ENCODE assay signal across 8 cellular contexts in the genomic region with DNA sequence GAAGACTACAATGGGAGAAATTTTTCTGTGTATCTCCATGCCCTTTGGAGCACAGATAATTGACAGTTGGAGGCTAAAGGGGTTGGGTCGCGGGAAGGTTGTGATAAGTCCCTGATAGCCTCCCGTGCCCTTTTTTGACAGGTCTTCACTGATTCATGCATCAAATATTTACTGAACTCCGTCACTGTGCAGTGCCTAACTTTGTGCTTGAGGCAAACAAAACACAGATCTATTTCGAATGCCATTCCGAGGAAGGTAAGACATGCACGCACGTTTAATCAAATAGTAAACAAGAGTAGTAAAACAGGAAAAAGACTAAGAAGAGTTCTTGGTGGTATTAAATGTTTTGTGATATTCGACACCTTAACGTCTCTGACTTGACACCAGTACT. TPM values are rescaled to one million over a fixed set of nuclear protein-coding genes. Genes with fewer than 3 reads are reported as not detected.
A peak's percentile ranks its signal among the peaks of the same experiment; 100 is the strongest.
DNase-seq lines count a peak whose midpoint lies in the region; TF ChIP-seq lines count a peak whose summit lies in the region.
"Had no signal": no experiment of that assay in that cellular context is flagged by ENCODE, and none has a peak within 500 bp of the region (broad histone marks: within the 10 kb centered on the region; RNA-seq: fewer than 3 reads in every experiment).

No MANE protein-coding gene starts in this region.

- peaks cover 11% of the 10 kb centered on the region for H3K36me3 ChIP-seq in HAP-1 (replicated peaks)
- H3K36me3 ChIP-seq in Peyer's patch, result peaks cover 0 to 7% (median 0%) of the 10 kb centered on the region in 3 donors
- peaks cover 0 to 2% of the 10 kb centered on the region in 2 donors for H3K36me3 ChIP-seq in prostate gland

- no peaks in the 10 kb centered on the region for H3K27me3 ChIP-seq in HAP-1 (ENCODE audit: low read depth)
- no peaks in the 10 kb centered on the region for H3K27me3 ChIP-seq in Peyer's patch
- H3K27me3 ChIP-seq in prostate gland (replicated peaks; ENCODE audit: insufficient read depth), result no peaks in the 10 kb centered on the region

- H3K4me3 ChIP-seq in HAP-1 (peak overlapping the region; percentile 82), Peyer's patch (peak overlapping the region; percentile 70 to 78 (median 72)), prostate gland (peak overlapping the region; percentile 55 to 82)

- TF ChIP-seq POLR2A in Peyer's patch (IDR thresholded peaks at IDR 0.05), result no peak
- TF ChIP-seq POLR2A in erythroblast (IDR thresholded peaks at IDR 0.05; ENCODE audit: low read length), result no peak
- no peak for TF ChIP-seq POLR2A in prostate gland (IDR thresholded peaks at IDR 0.05)

- intact Hi-C loops in prostate gland (cut with DNase I), result loop anchor here (2.0 kb wide), 1 partner anchor 57 kb away; the partner anchor contains the start of gene PSMD4

- H3K9me3 ChIP-seq in HAP-1, result no peaks in the 10 kb centered on the region
- no peaks in the 10 kb centered on the region for H3K9me3 ChIP-seq in Peyer's patch
- no peaks in the 10 kb centered on the region for H3K9me3 ChIP-seq in prostate gland

- H3K27ac ChIP-seq in Peyer's patch, result peak overlapping the region; percentile 86 to 94 (median 90)
- H3K27ac ChIP-seq in prostate gland, result peak overlapping the region; percentile 83 to 95

- DNase-seq in HAP-1 (ENCODE audit: low spot score in 2 of 2) (no peak), Peyer's patch (peak in 1 of 3 donors; percentile 56), erythroblast (lab: John Stamatoyannopoulos, UW) (peak; percentile 68 to 72), prostate gland (ENCODE audit: low spot score) (no peak), GDM1 (lab: John Stamatoyannopoulos, UW) (no peak), medulla oblongata (ENCODE audit: extremely low spot score) (no peak)
- DNase-seq in stimulated activated CD4-positive, alpha-beta T cell treated with anti-CD3 and anti-CD28 coated beads, Interleukin-4, amount 100 ng/mL, for 24 hours, result no peak

- TF ChIP-seq CTCF in Peyer's patch (IDR thresholded peaks at IDR 0.05) (no peak), prostate gland (IDR thresholded peaks at IDR 0.05) (no peak)

- WGBS in prostate gland, result 10% methylated on average over 10 of the region's 10 CpGs

- in situ Hi-C loops in HAP-1 (cut with MboI; ENCODE audit: low sequenced_read_pairs), result no loop called here

- peaks cover 13% of the 10 kb centered on the region for H3K4me1 ChIP-seq in HAP-1
- peaks cover 0 to 41% (median 10%) of the 10 kb centered on the region in 4 donors for H3K4me1 ChIP-seq in Peyer's patch
- H3K4me1 ChIP-seq in prostate gland (replicated peaks), result peaks cover 6% of the 10 kb centered on the region

RNA-seq across cellular contexts. Expression of gene PIP5K1A, which starts 0.5 kb away (rescaled TPM):
- 100 to 1,000 TPM in 2 of 4 donors, 10 to 100 TPM in 2; 54.5 to 118 (median 97.6) TPM for total RNA-seq in Peyer's patch
- 10 to 100 TPM; 40.2 to 96.7 TPM for total RNA-seq in prostate gland

RNA-seq across cellular contexts. Expression of gene VPS72, which starts 7.9 kb away (rescaled TPM):
- total RNA-seq in Peyer's patch, result 10 to 100 TPM; 21.5 to 26.9 (median 24.4) TPM
- 10 to 100 TPM; 49.4 to 52.7 TPM for total RNA-seq in prostate gland

RNA-seq across cellular contexts. Expression of gene TMOD4, which starts 22.1 kb away (rescaled TPM):
- total RNA-seq in Peyer's patch (10 to 100 TPM in 1 of 4 donors, not detected in 3; 10.7 TPM), prostate gland (1 to 10 TPM in 1 of 2 donors, not detected in 1; 1.7 TPM)
- total RNA-seq: subcutaneous adipose tissue had no signal

RNA-seq across cellular contexts. Expression of gene SCNM1, which starts 31.9 kb away (rescaled TPM):
- total RNA-seq in Peyer's patch, result 10 to 100 TPM; 16.1 to 48.9 (median 36.9) TPM
- 10 to 100 TPM; 25.1 to 39.5 TPM for total RNA-seq in prostate gland

RNA-seq across cellular contexts. Expression of gene LYSMD1, which starts 32.2 kb away (rescaled TPM):
- total RNA-seq in Peyer's patch, result 10 to 100 TPM in 2 of 4 donors, 1 to 10 TPM in 2; 6.0 to 11.7 (median 10.2) TPM
- 10 to 100 TPM in 1 of 2 donors, 1 to 10 TPM in 1; 7.3 to 19.3 TPM for total RNA-seq in prostate gland

Comparison
In these comparisons a context has a peak if more than half of its experiments do, and no peak if none do; other contexts are left out.
1. DNase-seq: peak in erythroblast (2 of 2); none in HAP-1 (0 of 2), prostate gland (single experiment), GDM1 (single experiment), medulla oblongata (single experiment) and stimulated activated CD4-positive, alpha-beta T cell treated with anti-CD3 and anti-CD28 coated beads, Interleukin-4, amount 100 ng/mL, for 24 hours (single experiment).
2. Peak in every context shown above with its lines, with median percentiles within 50 percentile points of each other: H3K4me3 ChIP-seq.